8 cellular contexts compared by ENCODE assay signal in genomic region chr6:53547166-53547814, GRCh38. TPM values are rescaled to one million over a fixed set of nuclear protein-coding genes. Genes with fewer than 3 reads are reported as not detected.
DNase-seq lines count a peak whose midpoint lies in the region; ATAC-seq and TF ChIP-seq lines count a peak whose summit lies in the region.

No MANE protein-coding gene starts in this region.

- peak; percentile 9 for ATAC-seq in GM18508 (IDR thresholded peaks at IDR 0.05; ENCODE audit: insufficient read depth, unreplicated experiment)
- ATAC-seq in naive thymus-derived CD4-positive, alpha-beta T cell: peak; percentile 5
- ATAC-seq in GM18520 (IDR thresholded peaks at IDR 0.05; ENCODE audit: unreplicated experiment): no peak

- H3K4me1 Mint-ChIP-seq in naive thymus-derived CD4-positive, alpha-beta T cell: peaks cover 20 to 55% (median 47%) of the 10 kb centered on the region in 7 donors

- H3K27ac Mint-ChIP-seq in naive thymus-derived CD4-positive, alpha-beta T cell: peak overlapping the region; percentile 38 to 89 (median 71)

- peaks cover 8% of the 10 kb centered on the region; the same call in 1 of the 2 replicates for H3K4me1 ChIP-seq in HEK293 (ENCODE audit: control insufficient read depth, insufficient read depth, low read length)
- H3K4me1 ChIP-seq in naive thymus-derived CD4-positive, alpha-beta T cell (ENCODE audit: control insufficient read depth in 2 of 2, insufficient read depth in 2 of 2, low read length in 2 of 2): peaks cover 20 to 23% of the 10 kb centered on the region in 2 donors

- peak overlapping the region; percentile 19; the same call in 1 of the 2 replicates for H3K27ac ChIP-seq in HEK293 (ENCODE audit: extremely low read depth, low read depth, low read length)
- peak overlapping the region; percentile 74 to 90 for H3K27ac ChIP-seq in coronary artery
- H3K27ac ChIP-seq in naive thymus-derived CD4-positive, alpha-beta T cell (ENCODE audit: low read depth, low read length): peak overlapping the region; percentile 44

- DNase-seq in NCI-H345 (lab: John Stamatoyannopoulos, UW) (peak; percentile 42), coronary artery (ENCODE audit: low spot score) (no peak), GF-D8 (lab: John Stamatoyannopoulos, UW) (no peak)
- DNase-seq in naive thymus-derived CD4-positive, alpha-beta T cell: no peak
- no peak for DNase-seq in stimulated activated CD4-positive, alpha-beta T cell treated with anti-CD3 and anti-CD28 coated beads, Interleukin-2, amount 100 ng/mL, for 24 hours

- peaks cover 0 to 8% (median 0%) of the 10 kb centered on the region in 5 donors for H3K36me3 Mint-ChIP-seq in naive thymus-derived CD4-positive, alpha-beta T cell

- intact Hi-C loops in naive thymus-derived CD4-positive, alpha-beta T cell (cut with micrococcal nuclease): loop anchor here (1.0 to 10.0 kb wide), 11 partner anchors 180 to 1265 kb away; partner anchors contain the start of genes ELOVL5 (in 2 of the 2), GSTA4 (in 1 of the 2), MCM3 (in 1 of the 2) and PAQR8 (in 1 of the 2)

- CTCF ChIA-PET in HEK293 (lab: Yijun Ruan, JAX): interaction anchor here (0.6 to 4.6 kb wide), 14 partner anchors 15 to 1218 kb away, joined by 3 to 29 read pairs (median 4); no protein-coding TSS in a partner anchor
- CTCF ChIA-PET in naive thymus-derived CD4-positive, alpha-beta T cell (lab: Charles Lee): interaction anchor here (0.5 to 1.8 kb wide), 4 partner anchors 50 to 293 kb away, joined by 3 to 7 read pairs (median 4); no protein-coding TSS in a partner anchor

- peaks cover 0 to 21% (median 0%) of the 10 kb centered on the region in 5 donors for H3K27me3 Mint-ChIP-seq in naive thymus-derived CD4-positive, alpha-beta T cell

- H3K27me3 ChIP-seq in naive thymus-derived CD4-positive, alpha-beta T cell (ENCODE audit: control insufficient read depth in 2 of 2, insufficient read depth in 2 of 2, low read length in 2 of 2): no peaks in the 10 kb centered on the region

- H3K4me3 Mint-ChIP-seq in naive thymus-derived CD4-positive, alpha-beta T cell: peak overlapping the region; percentile 83 to 92 (median 90)

- H3K36me3 ChIP-seq in HEK293 (ENCODE audit: control insufficient read depth in 2 of 2, insufficient read depth in 1 of 2, low read length in 2 of 2): no peaks in the 10 kb centered on the region
- no peaks in the 10 kb centered on the region for H3K36me3 ChIP-seq in naive thymus-derived CD4-positive, alpha-beta T cell (ENCODE audit: control insufficient read depth in 2 of 3, insufficient read depth in 3 of 3, low read length in 3 of 3)

- peak overlapping the region; percentile 43 for H3K4me3 ChIP-seq in HEK293 (ENCODE audit: low read depth, low read length)
- H3K4me3 ChIP-seq in coronary artery: peak overlapping the region; percentile 76
- peak overlapping the region; percentile 59 for H3K4me3 ChIP-seq in naive thymus-derived CD4-positive, alpha-beta T cell (ENCODE audit: low read length)

- POLR2A ChIA-PET in HEK293 (lab: Yijun Ruan, JAX): interaction anchor here (1.1 to 2.3 kb wide), 4 partner anchors 30 to 247 kb away, joined by 3 to 11 read pairs (median 8); partner anchors contain the start of gene LRRC1
- POLR2A ChIA-PET in naive thymus-derived CD4-positive, alpha-beta T cell (lab: Charles Lee): interaction anchor here (0.6 to 3.5 kb wide), 8 partner anchors 8 to 1132 kb away, joined by 3 to 20 read pairs (median 3); partner anchors contain the start of gene LRRC1

- no peaks in the 10 kb centered on the region for H3K9me3 ChIP-seq in HEK293 (ENCODE audit: control insufficient read depth, insufficient read depth, low read depth, low read length)
- no peaks in the 10 kb centered on the region for H3K9me3 ChIP-seq in naive thymus-derived CD4-positive, alpha-beta T cell (ENCODE audit: control insufficient read depth in 2 of 3, low read length in 3 of 3)

- H3K9me3 Mint-ChIP-seq in naive thymus-derived CD4-positive, alpha-beta T cell: peaks cover 0 to 3% (median 0%) of the 10 kb centered on the region in 11 donors

- TF ChIP-seq CTCF in HEK293 (tag by site-specific recombination; IDR thresholded peaks at IDR 0.05) (no peak), coronary artery (IDR thresholded peaks at IDR 0.05) (no peak)

TF ChIP-seq in HEK293, 187 proteins besides CTCF, POLR2A, EP300 and RAD21 (continues in another document):
- TF ChIP-seq ZNF121 (tag by site-specific recombination; IDR thresholded peaks at IDR 0.05): no peak
- TF ChIP-seq KLF9 (tag by site-specific recombination; IDR thresholded peaks at IDR 0.05; ENCODE audit: low read depth): 0 out of 2 replicates have a peak, but pooled peaks have one; percentile 6
- TF ChIP-seq ZFP41 (tag by site-specific recombination; IDR thresholded peaks at IDR 0.05; ENCODE audit: borderline replicate concordance): no peak
- peak; percentile 91 for TF ChIP-seq PRDM10 (tag by site-specific recombination; IDR thresholded peaks at IDR 0.05)
- no peak for TF ChIP-seq ZNF335 (tag by site-specific recombination; conservative IDR thresholded peaks at IDR 0.05)
- no peak for TF ChIP-seq ZNF529 (tag by site-specific recombination; IDR thresholded peaks at IDR 0.05; ENCODE audit: insufficient replicate concordance)
- TF ChIP-seq PRDM4 (tag by site-specific recombination; IDR thresholded peaks at IDR 0.05): no peak
- TF ChIP-seq ZFHX2 (tag by site-specific recombination; conservative IDR thresholded peaks at IDR 0.05): no peak
- TF ChIP-seq ZSCAN4 (tag by site-specific recombination; IDR thresholded peaks at IDR 0.05): no peak
- TF ChIP-seq INSM2 (tag by site-specific recombination; IDR thresholded peaks at IDR 0.05): no peak
- peak; percentile 56; the same call in 1 of the 2 replicates for TF ChIP-seq SCRT2 (tag by site-specific recombination; IDR thresholded peaks at IDR 0.05)

RNA-seq across cellular contexts. Expression of gene GCLC, which starts 2.4 kb away (rescaled TPM):
- 10 to 100 TPM; 18.5 to 37.5 (median 27.6) TPM for total RNA-seq in naive thymus-derived CD4-positive, alpha-beta T cell
- polyA plus RNA-seq in naive thymus-derived CD4-positive, alpha-beta T cell: 10 to 100 TPM in 1 of 2 donors, 1 to 10 TPM in 1; 8.3 to 14.9 TPM

Comparison
In these comparisons a context has a peak if more than half of its experiments do, and no peak if none do; other contexts are left out.
1. H3K27ac ChIP-seq: peak in every context shown above with its lines; median percentile 82 in coronary artery; 44 in naive thymus-derived CD4-positive, alpha-beta T cell; 19 in HEK293.